In the genomic region with DNA sequence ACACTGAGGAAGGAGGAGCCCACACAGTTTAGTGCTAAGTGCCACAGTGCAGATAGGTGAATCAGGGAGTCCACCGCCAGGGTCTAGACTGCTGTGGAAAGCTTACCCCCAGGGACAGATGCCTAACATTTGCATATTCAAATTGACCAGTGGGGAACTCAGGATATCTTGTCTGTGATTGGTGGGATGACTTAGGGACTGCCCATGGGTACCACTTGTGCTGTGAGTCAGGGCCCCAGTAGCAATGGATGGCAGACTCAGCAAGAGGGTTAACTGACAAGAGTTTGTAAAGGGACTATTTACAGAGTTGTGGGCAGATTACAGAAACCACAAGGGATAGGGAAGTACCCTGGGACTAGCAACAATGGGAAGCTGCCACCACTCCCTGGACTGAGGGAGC, we compare ENCODE assay signal across 8 cellular contexts.
A peak's percentile ranks its signal among the peaks of the same experiment; 100 is the strongest.
DNase-seq lines count a peak whose midpoint lies in the region; ATAC-seq, FAIRE-seq and TF ChIP-seq lines count a peak whose summit lies in the region.

No MANE protein-coding gene starts in this region.

- H3K4me2 ChIP-seq in GM23338 (0 out of 2 replicates have a peak overlapping the region, but pooled peaks have one; percentile 18), K562 (ENCODE audit: insufficient read depth, low read length) (no peak overlapping the region)

- TF ChIP-seq POLR2A in GM15510 (IDR thresholded peaks at IDR 0.05; ENCODE audit: borderline replicate concordance, extremely low read depth, insufficient read length): peak; percentile 15
- TF ChIP-seq POLR2A in K562 (conservative IDR thresholded peaks at IDR 0.05): no peak

- no peaks in the 10 kb centered on the region for H3K9me3 Mint-ChIP-seq in GM23338

- H3K27me3 Mint-ChIP-seq in GM23338 (ENCODE audit: insufficient read depth, low read depth, poor library complexity): peaks cover 6% of the 10 kb centered on the region

- H3K4me1 ChIP-seq in GM23338 (ENCODE audit: insufficient read depth) (peaks cover 38% of the 10 kb centered on the region), K562 (replicated peaks in 1 of 2; ENCODE audit: control insufficient read depth in 2 of 2, insufficient read depth in 2 of 2, low read length in 2 of 2) (peaks cover 10 to 27% of the 10 kb centered on the region in 2 experiments), left ventricle myocardium inferior (peaks cover 23% of the 10 kb centered on the region)

- H3K27ac Mint-ChIP-seq in GM23338: no peak overlapping the region; the same call in 1 of the 2 replicates

- in situ Hi-C loops in K562 (cut with MboI): no loop called here

- peaks cover 49% of the 10 kb centered on the region for H3K4me1 Mint-ChIP-seq in GM23338

- no peak overlapping the region; the same call in 2 of the 3 replicates for H3K4me3 Mint-ChIP-seq in GM23338

- H2AFZ ChIP-seq in GM23338 (no peak overlapping the region), K562 (ENCODE audit: low read depth, low read length) (no peak overlapping the region)

- H4K20me1 ChIP-seq in GM23338 (replicated peaks; ENCODE audit: insufficient read depth): no peaks in the 10 kb centered on the region
- H4K20me1 ChIP-seq in K562 (replicated peaks; ENCODE audit: control insufficient read depth, insufficient read depth, low read length): no peaks in the 10 kb centered on the region

- DNase-seq in GM23338 (ENCODE audit: low spot score) (peak; percentile 31), NCI-H226 (peak; percentile 12), K562 (ENCODE audit: extremely low read depth in 1 of 4, low spot score in 3 of 4) (peak; percentile 23 to 57 (median 30)), HPDE6-E6E7 (ENCODE audit: extremely low spot score) (no peak), AG08395 (ENCODE audit: low spot score) (no peak), left ventricle myocardium inferior (no peak)
- DNase-seq in stimulated activated naive CD4-positive, alpha-beta T cell (lab: John Stamatoyannopoulos, UW): no peak

- ATAC-seq in GM23338: peak; percentile 20
- peak; percentile 60 for ATAC-seq in K562

- no peak overlapping the region for H3K4me3 ChIP-seq in GM23338
- H3K4me3 ChIP-seq in K562: no peak overlapping the region
- H3K4me3 ChIP-seq in left ventricle myocardium inferior: no peak overlapping the region

- no peak overlapping the region for H3K9ac ChIP-seq in K562 (ENCODE audit: insufficient read depth in 1 of 2, low read depth in 2 of 2, low read length in 2 of 2)

- H3K79me2 ChIP-seq in GM23338 (replicated peaks; ENCODE audit: insufficient read depth) (no peaks in the 10 kb centered on the region), K562 (ENCODE audit: control insufficient read depth, insufficient read depth, low read length) (no peaks in the 10 kb centered on the region)

- no peak for TF ChIP-seq EP300 in K562 (IDR thresholded peaks at IDR 0.05; ENCODE audit: low read length)

- intact Hi-C loops in K562 (cut with micrococcal nuclease): loop anchor here (5.0 to 10.0 kb wide), 2 partner anchors 357 to 449 kb away; no protein-coding TSS in a partner anchor
- intact Hi-C loops in left ventricle myocardium inferior (cut with micrococcal nuclease): loop anchor here (10.0 kb wide), 2 partner anchors 81 to 269 kb away; no protein-coding TSS in a partner anchor

- H3K36me3 Mint-ChIP-seq in GM23338 (ENCODE audit: low read depth): no peaks in the 10 kb centered on the region; the same call in 2 of the 3 replicates

- H3F3A ChIP-seq in GM23338 (replicated peaks; ENCODE audit: low read depth): no peaks in the 10 kb centered on the region

- TF ChIP-seq CTCF in GM23338 (conservative IDR thresholded peaks at IDR 0.05; ENCODE audit: low read depth in 2 of 2): no peak
- TF ChIP-seq CTCF in K562 (IDR thresholded peaks at IDR 0.05 in 2 of 3, conservative IDR thresholded peaks at IDR 0.05 in 1 of 3; ENCODE audit: insufficient read depth in 2 of 3, low read depth in 1 of 3, low read length in 3 of 3): no peak
- no peak for TF ChIP-seq CTCF in left ventricle myocardium inferior (IDR thresholded peaks at IDR 0.05; ENCODE audit: borderline replicate concordance)

- FAIRE-seq in K562 (lab: Jason Lieb, UNC): peak; percentile 79

- H3K27ac ChIP-seq in GM23338 (ENCODE audit: low read depth) (no peak overlapping the region; the same call in 1 of the 2 replicates), K562 (ENCODE audit: extremely low read depth, low read depth, low read length) (no peak overlapping the region), left ventricle myocardium inferior (replicated peaks) (no peak overlapping the region)

- CTCF ChIA-PET in K562 (lab: Yijun Ruan, JAX; ENCODE audit: low intra/inter-chr PET ratio): no interaction called here

- POLR2A ChIA-PET in K562 (lab: Yijun Ruan, JAX): no interaction called here

- no peaks in the 10 kb centered on the region for H3K9me1 ChIP-seq in K562 (ENCODE audit: control insufficient read depth, insufficient read depth, low read length)

- no peaks in the 10 kb centered on the region for H3K9me3 ChIP-seq in K562 (replicated peaks; ENCODE audit: control insufficient read depth, insufficient read depth, low read depth, low read length)
- H3K9me3 ChIP-seq in left ventricle myocardium inferior (replicated peaks): no peaks in the 10 kb centered on the region

- no peaks in the 10 kb centered on the region for H3K36me3 ChIP-seq in GM23338 (ENCODE audit: insufficient read depth)
- H3K36me3 ChIP-seq in K562 (ENCODE audit: control insufficient read depth, insufficient read depth, low read length): no peaks in the 10 kb centered on the region
- H3K36me3 ChIP-seq in left ventricle myocardium inferior: no peaks in the 10 kb centered on the region

- H3K27me3 ChIP-seq in GM23338 (ENCODE audit: insufficient read depth): peaks cover 7% of the 10 kb centered on the region; the same call in 1 of the 2 replicates
- H3K27me3 ChIP-seq in K562 (ENCODE audit: control insufficient read depth in 2 of 2, insufficient read depth in 2 of 2, low read length in 2 of 2): no peaks in the 10 kb centered on the region
- H3K27me3 ChIP-seq in left ventricle myocardium inferior (ENCODE audit: low read depth): no peaks in the 10 kb centered on the region

- no TSS peak for BruUV-seq in K562 (replicated peaks; lab: Mats Ljungman, UMichigan)

- H3K9me2 ChIP-seq in GM23338 (ENCODE audit: insufficient read depth): no peaks in the 10 kb centered on the region

- WGBS in K562 (ENCODE audit: insufficient coverage, low coverage, missing lambda C conversion rate): 17% methylated on average over 1 of the region's 1 CpG

- no peak for TF ChIP-seq RAD21 in K562 (CRISPR knock-in tag; conservative IDR thresholded peaks at IDR 0.05 in 1 of 2, IDR thresholded peaks at IDR 0.05 in 1 of 2)

TF ChIP-seq in GM23338, 12 proteins besides CTCF, POLR2A, EP300 and RAD21:
- TF ChIP-seq ZNF114 (CRISPR knock-in tag; IDR thresholded peaks at IDR 0.05) (no peak), ZNF331 (CRISPR knock-in tag; IDR thresholded peaks at IDR 0.05; ENCODE audit: low read depth) (no peak), STAT1 (IDR thresholded peaks at IDR 0.05; ENCODE audit: unreplicated experiment) (no peak), NANOG (IDR thresholded peaks at IDR 0.05; ENCODE audit: borderline replicate concordance) (no peak), EZH2 (IDR thresholded peaks at IDR 0.05; ENCODE audit: low read depth, unreplicated experiment) (no peak)

TF ChIP-seq in K562, 482 proteins besides CTCF, POLR2A, EP300 and RAD21:
- TF ChIP-seq FOXA3 (CRISPR knock-in tag; conservative IDR thresholded peaks at IDR 0.05 in 1 of 2, IDR thresholded peaks at IDR 0.05 in 1 of 2) (peak in 1 of 2 experiments; percentile 57; a peak in 1 of 4 replicates), ETV5 (CRISPR knock-in tag; IDR thresholded peaks at IDR 0.05; ENCODE audit: low read depth) (0 out of 2 replicates have a peak, but pooled peaks have one; percentile 29), SETDB1 (IDR thresholded peaks at IDR 0.05; ENCODE audit: low read length) (no peak)
- TF ChIP-seq, protein P1, sequence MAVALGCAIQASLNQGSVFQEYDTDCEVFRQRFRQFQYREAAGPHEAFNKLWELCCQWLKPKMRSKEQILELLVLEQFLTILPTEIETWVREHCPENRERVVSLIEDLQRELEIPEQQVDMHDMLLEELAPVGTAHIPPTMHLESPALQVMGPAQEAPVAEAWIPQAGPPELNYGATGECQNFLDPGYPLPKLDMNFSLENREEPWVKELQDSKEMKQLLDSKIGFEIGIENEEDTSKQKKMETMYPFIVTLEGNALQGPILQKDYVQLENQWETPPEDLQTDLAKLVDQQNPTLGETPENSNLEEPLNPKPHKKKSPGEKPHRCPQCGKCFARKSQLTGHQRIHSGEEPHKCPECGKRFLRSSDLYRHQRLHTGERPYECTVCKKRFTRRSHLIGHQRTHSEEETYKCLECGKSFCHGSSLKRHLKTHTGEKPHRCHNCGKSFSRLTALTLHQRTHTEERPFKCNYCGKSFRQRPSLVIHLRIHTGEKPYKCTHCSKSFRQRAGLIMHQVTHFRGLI (CRISPR knock-in tag; IDR thresholded peaks at IDR 0.05): no peak

Comparison
In these comparisons a context has a peak if more than half of its experiments do, and no peak if none do; other contexts are left out.
1. DNase-seq: peak in GM23338 (single experiment), NCI-H226 (single experiment) and K562 (4 of 4); none in HPDE6-E6E7 (single experiment), AG08395 (single experiment), left ventricle myocardium inferior (single experiment) and stimulated activated naive CD4-positive, alpha-beta T cell (0 of 6).